ENCODE assay signal across 22 cellular contexts in the genomic region with DNA sequence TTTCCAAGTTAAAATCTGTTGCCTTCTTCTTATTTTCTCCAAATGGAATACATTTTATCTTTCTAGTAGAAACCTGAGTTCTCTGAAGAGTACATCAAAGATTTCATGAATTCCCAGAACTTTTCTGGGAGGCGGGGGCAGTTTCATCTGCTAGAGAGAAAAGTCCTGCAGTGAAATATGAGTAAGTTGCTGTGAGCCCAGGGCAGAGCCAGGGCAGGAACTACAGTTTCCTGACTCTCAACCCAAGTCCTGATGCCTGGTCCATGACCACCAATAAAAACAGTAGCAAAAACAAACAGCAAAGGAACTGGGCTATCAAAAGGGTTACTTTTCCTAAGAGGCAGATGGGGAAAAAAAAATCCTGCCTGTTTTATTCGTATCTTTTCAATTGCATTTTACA.
DNase-seq lines count a peak whose midpoint lies in the region; ATAC-seq and TF ChIP-seq lines count a peak whose summit lies in the region.
"Had no signal": no experiment of that assay in that cellular context is flagged by ENCODE, and none has a peak within 500 bp of the region (broad histone marks: within the 10 kb centered on the region; RNA-seq: fewer than 3 reads in every experiment).

No MANE protein-coding gene starts in this region.

- no peak overlapping the region for H3K18ac ChIP-seq in IMR-90 (ENCODE audit: low read depth, low read length)

- POLR2A ChIA-PET in IMR-90 (lab: Charles Lee; ENCODE audit: unreplicated experiment) = no interaction called here

- no peak overlapping the region for H2AK9ac ChIP-seq in IMR-90 (replicated peaks; ENCODE audit: low read depth, low read length, poor library complexity)

- TF ChIP-seq RAD21 in IMR-90 (IDR thresholded peaks at IDR 0.05; ENCODE audit: low read length) = no peak

- H2BK20ac ChIP-seq in IMR-90 (ENCODE audit: low read depth, low read length) = no peak overlapping the region

- H3K4me1 Mint-ChIP-seq in activated T-helper 1 cell treated with anti-CD3 and anti-CD28 coated beads, Interleukin-12 subunit alpha, Interleukin-12 subunit beta, Interleukin-2, Interleukin-4 antibody, amounts not matched to agents 30 ng/mL and 10 ng/mL and 1 ng/mL, durations not matched to agents 14 hours and 24 hours and 36 hours (ENCODE audit: low read depth) = no peaks in the 10 kb centered on the region
- H3K4me1 Mint-ChIP-seq: activated CD4-positive, alpha-beta T cell treated with anti-CD3 and anti-CD28 coated beads, Interleukin-2, amount 10 ng/mL, durations not matched to agents 24 days and 14 days; activated CD8-positive, alpha-beta memory T cell treated with anti-CD3 and anti-CD28 coated beads, Interleukin-2, amount 10 ng/mL, durations not matched to agents 7 days and 5 days; naive thymus-derived CD4-positive, alpha-beta T cell had no signal

- H3K4ac ChIP-seq in IMR-90 (ENCODE audit: low read depth, low read length) = no peak overlapping the region

- in situ Hi-C loops in IMR-90 (cut with MboI; ENCODE audit: low sequenced_read_pairs) (no loop called here), astrocyte of the spinal cord (cut with HindIII; ENCODE audit: low sequenced_read_pairs) (no loop called here)

- H3K9me3 Mint-ChIP-seq in activated T-helper 1 cell treated with anti-CD3 and anti-CD28 coated beads, Interleukin-12 subunit alpha, Interleukin-12 subunit beta, Interleukin-2, Interleukin-4 antibody, amounts not matched to agents 30 ng/mL and 10 ng/mL and 1 ng/mL, durations not matched to agents 14 hours and 24 hours and 36 hours = no peaks in the 10 kb centered on the region
- H3K9me3 Mint-ChIP-seq: activated CD4-positive, alpha-beta T cell treated with anti-CD3 and anti-CD28 coated beads, Interleukin-2, amount 10 ng/mL, durations not matched to agents 24 days and 14 days had no signal

- no peak overlapping the region for H4K8ac ChIP-seq in IMR-90 (ENCODE audit: low read depth in 2 of 2, low read length in 2 of 2)

- H3K9ac ChIP-seq in BLaER1 = no peak overlapping the region
- no peak overlapping the region for H3K9ac ChIP-seq in IMR-90 (ENCODE audit: low read depth, low read length)
- H3K9ac ChIP-seq in muscle layer of colon (ENCODE audit: low read length) = no peak overlapping the region

- dilution Hi-C loops in IMR-90 (cut with HindIII; ENCODE audit: low sequenced_read_pairs, unreplicated experiment) = no loop called here

- H4K5ac ChIP-seq in IMR-90 (ENCODE audit: low read depth, low read length) = no peak overlapping the region

- H2BK5ac ChIP-seq in IMR-90 (ENCODE audit: low read depth, low read length, poor library complexity, severe bottlenecking) = no peak overlapping the region

- H3K4me1 ChIP-seq in BLaER1 (peaks cover 12% of the 10 kb centered on the region), IMR-90 (ENCODE audit: control insufficient read depth, insufficient read depth, low read length) (0 out of 2 replicates have a peak, but pooled peaks cover 1% of the 10 kb centered on the region), muscle layer of colon (ENCODE audit: insufficient read depth, low read length) (peaks cover 12% of the 10 kb centered on the region)

- no peak overlapping the region for H2AK5ac ChIP-seq in IMR-90 (ENCODE audit: low read depth, low read length)

- no peaks in the 10 kb centered on the region for H3K27me3 Mint-ChIP-seq in activated T-helper 1 cell treated with anti-CD3 and anti-CD28 coated beads, Interleukin-12 subunit alpha, Interleukin-12 subunit beta, Interleukin-2, Interleukin-4 antibody, amounts not matched to agents 30 ng/mL and 10 ng/mL and 1 ng/mL, durations not matched to agents 14 hours and 24 hours and 36 hours (ENCODE audit: insufficient read depth)
- H3K27me3 Mint-ChIP-seq: activated CD4-positive, alpha-beta T cell treated with anti-CD3 and anti-CD28 coated beads, Interleukin-2, amount 10 ng/mL, durations not matched to agents 24 days and 14 days; activated CD8-positive, alpha-beta memory T cell treated with anti-CD3 and anti-CD28 coated beads, Interleukin-2, amount 10 ng/mL, durations not matched to agents 7 days and 5 days; activated naive CD8-positive, alpha-beta T cell; naive thymus-derived CD4-positive, alpha-beta T cell had no signal

- H3K27ac ChIP-seq in BLaER1 = no peak overlapping the region
- no peak overlapping the region for H3K27ac ChIP-seq in IMR-90 (ENCODE audit: insufficient read depth, low read length)
- peak overlapping the region; percentile 12 for H3K27ac ChIP-seq in muscle layer of colon (ENCODE audit: low read depth, low read length)
- H3K27ac ChIP-seq: ovary, transverse colon had no signal

- no peak overlapping the region for H3K14ac ChIP-seq in IMR-90 (replicated peaks; ENCODE audit: low read depth, low read length)

- no peaks in the 10 kb centered on the region for H4K20me1 ChIP-seq in BLaER1
- no peaks in the 10 kb centered on the region for H4K20me1 ChIP-seq in IMR-90 (ENCODE audit: insufficient read depth, low read length)

- H2AFZ ChIP-seq in IMR-90 (replicated peaks; ENCODE audit: low read length, poor library complexity) = no peak overlapping the region

- no peak overlapping the region for H2BK15ac ChIP-seq in IMR-90 (ENCODE audit: low read depth, low read length)

- H3K4me3 ChIP-seq in BLaER1 (no peak overlapping the region), IMR-90 (ENCODE audit: insufficient read depth, low read depth, low read length) (no peak overlapping the region), astrocyte of the spinal cord (ENCODE audit: low read depth, low read length) (no peak overlapping the region), muscle layer of colon (ENCODE audit: low read depth in 1 of 2, low read length in 2 of 2) (no peak overlapping the region)
- H3K4me3 ChIP-seq: K562, ovary, transverse colon had no signal

- no peaks in the 10 kb centered on the region for H3K79me1 ChIP-seq in IMR-90 (ENCODE audit: low read depth in 1 of 2, low read length in 2 of 2)

- BruUV-seq in IMR-90 (replicated peaks; lab: Mats Ljungman, UMichigan) = no TSS peak

- H3K36me3 ChIP-seq in BLaER1 = no peaks in the 10 kb centered on the region
- H3K36me3 ChIP-seq in IMR-90 (ENCODE audit: control insufficient read depth, insufficient read depth, low read length) = no peaks in the 10 kb centered on the region
- no peaks in the 10 kb centered on the region for H3K36me3 ChIP-seq in muscle layer of colon (ENCODE audit: insufficient read depth, low read length)
- H3K36me3 ChIP-seq: ovary, transverse colon had no signal

- no peaks in the 10 kb centered on the region for H3K36me3 Mint-ChIP-seq in activated T-helper 1 cell treated with anti-CD3 and anti-CD28 coated beads, Interleukin-12 subunit alpha, Interleukin-12 subunit beta, Interleukin-2, Interleukin-4 antibody, amounts not matched to agents 30 ng/mL and 10 ng/mL and 1 ng/mL, durations not matched to agents 14 hours and 24 hours and 36 hours (ENCODE audit: low read depth)
- H3K36me3 Mint-ChIP-seq: activated CD8-positive, alpha-beta memory T cell treated with anti-CD3 and anti-CD28 coated beads, Interleukin-2, amount 10 ng/mL, durations not matched to agents 7 days and 5 days; activated naive CD8-positive, alpha-beta T cell; naive thymus-derived CD4-positive, alpha-beta T cell had no signal

- H3K9me3 ChIP-seq in BLaER1 (no peaks in the 10 kb centered on the region), IMR-90 (ENCODE audit: control insufficient read depth, insufficient read depth, low read length) (no peaks in the 10 kb centered on the region), muscle layer of colon (ENCODE audit: low read length) (no peaks in the 10 kb centered on the region)
- H3K9me3 ChIP-seq: ovary, transverse colon had no signal

- H3K27me3 ChIP-seq in BLaER1 (no peaks in the 10 kb centered on the region), IMR-90 (ENCODE audit: control insufficient read depth, insufficient read depth, low read length) (no peaks in the 10 kb centered on the region), muscle layer of colon (ENCODE audit: control insufficient read depth in 1 of 2, insufficient read depth in 2 of 2, low read length in 2 of 2) (no peaks in the 10 kb centered on the region)
- H3K27me3 ChIP-seq: ovary, transverse colon had no signal

- CTCF ChIA-PET in IMR-90 (lab: Yijun Ruan, JAX) = no interaction called here

- no peak overlapping the region for H3K27ac Mint-ChIP-seq in activated T-helper 1 cell treated with anti-CD3 and anti-CD28 coated beads, Interleukin-12 subunit alpha, Interleukin-12 subunit beta, Interleukin-2, Interleukin-4 antibody, amounts not matched to agents 30 ng/mL and 10 ng/mL and 1 ng/mL, durations not matched to agents 14 hours and 24 hours and 36 hours
- H3K27ac Mint-ChIP-seq: activated CD4-positive, alpha-beta T cell treated with anti-CD3 and anti-CD28 coated beads, Interleukin-2, amount 10 ng/mL, durations not matched to agents 24 days and 14 days; activated CD8-positive, alpha-beta memory T cell treated with anti-CD3 and anti-CD28 coated beads, Interleukin-2, amount 10 ng/mL, durations not matched to agents 7 days and 5 days; activated naive CD8-positive, alpha-beta T cell; naive thymus-derived CD4-positive, alpha-beta T cell had no signal

- H3K56ac ChIP-seq in IMR-90 (ENCODE audit: extremely low read depth, insufficient read depth, low read length) = no peak overlapping the region

- H3K23ac ChIP-seq in IMR-90 (ENCODE audit: low read depth, low read length) = no peak overlapping the region

- H4K91ac ChIP-seq in IMR-90 (ENCODE audit: insufficient read depth, low read depth, low read length) = no peak overlapping the region

- TF ChIP-seq POLR2A in IMR-90 (IDR thresholded peaks at IDR 0.05; ENCODE audit: low read depth, low read length) = no peak

- no peak overlapping the region for H3K4me3 Mint-ChIP-seq in activated T-helper 1 cell treated with anti-CD3 and anti-CD28 coated beads, Interleukin-12 subunit alpha, Interleukin-12 subunit beta, Interleukin-2, Interleukin-4 antibody, amounts not matched to agents 30 ng/mL and 10 ng/mL and 1 ng/mL, durations not matched to agents 14 hours and 24 hours and 36 hours
- H3K4me3 Mint-ChIP-seq: activated CD4-positive, alpha-beta T cell treated with anti-CD3 and anti-CD28 coated beads, Interleukin-2, amount 10 ng/mL, durations not matched to agents 24 days and 14 days; activated CD8-positive, alpha-beta memory T cell treated with anti-CD3 and anti-CD28 coated beads, Interleukin-2, amount 10 ng/mL, durations not matched to agents 7 days and 5 days; activated naive CD8-positive, alpha-beta T cell; naive thymus-derived CD4-positive, alpha-beta T cell had no signal

- H2BK120ac ChIP-seq in IMR-90 (ENCODE audit: low read depth, low read length) = no peak overlapping the region

- WGBS in IMR-90 (ENCODE audit: extremely low coverage in 2 of 2, insufficient read length in 1 of 2), 2 experiments = no CpG with 5 or more reads among the region's 2 CpGs

- H3K9me1 ChIP-seq in IMR-90 (ENCODE audit: insufficient read depth, low read length) = no peaks in the 10 kb centered on the region

- intact Hi-C loops in IMR-90 (cut with micrococcal nuclease) = no loop called here
- intact Hi-C loops in activated T-helper 1 cell treated with anti-CD3 and anti-CD28 coated beads, Interleukin-12 subunit alpha, Interleukin-12 subunit beta, Interleukin-2, Interleukin-4 antibody, amounts not matched to agents 30 ng/mL and 10 ng/mL and 1 ng/mL, durations not matched to agents 14 hours and 24 hours and 36 hours (cut with micrococcal nuclease) = no loop called here

- 0 out of 2 replicates have a peak, but pooled peaks have one; percentile 35 for ATAC-seq in IMR-90 (ENCODE audit: low read depth)
- ATAC-seq in activated CD4-positive, CD25-positive, alpha-beta regulatory T cell treated with anti-CD3 and anti-CD28 coated beads, Interleukin-2, amount 50 U/mL, for 24 hours = no peak
- no peak for ATAC-seq in GM21515 (IDR thresholded peaks at IDR 0.05; ENCODE audit: unreplicated experiment)
- ATAC-seq: activated CD8-positive, alpha-beta memory T cell treated with anti-CD3 and anti-CD28 coated beads, Interleukin-2, amount 10 ng/mL, durations not matched to agents 7 days and 5 days; K562; naive thymus-derived CD4-positive, alpha-beta T cell; right cardiac atrium had no signal

- DNase-seq in IMR-90 (peak; percentile 17), astrocyte of the spinal cord (ENCODE audit: low read depth, low spot score) (peak; percentile 26), T-helper 2 cell (no peak)
- DNase-seq in activated T-helper 1 cell treated with anti-CD3 and anti-CD28 coated beads, Interleukin-12 subunit alpha, Interleukin-12 subunit beta, Interleukin-2, Interleukin-4 antibody, amounts not matched to agents 30 ng/mL and 10 ng/mL and 1 ng/mL, durations not matched to agents 14 hours and 24 hours and 36 hours (ENCODE audit: low spot score) = no peak
- DNase-seq: activated CD4-positive, alpha-beta T cell treated with anti-CD3 and anti-CD28 coated beads, Interleukin-2, amount 10 ng/mL, durations not matched to agents 24 days and 14 days; activated CD8-positive, alpha-beta memory T cell treated with anti-CD3 and anti-CD28 coated beads, Interleukin-2, amount 10 ng/mL, durations not matched to agents 7 days and 5 days; C1 segment of cervical spinal cord; H7; mesenchymal stem cell; naive thymus-derived CD4-positive, alpha-beta T cell; NCI-H748 treated with DMSO at 0.1 percent for 48 hours; ovary; right cardiac atrium; SIG-M5; stimulated activated CD4-positive, alpha-beta T cell treated with anti-CD3 and anti-CD28 coated beads, Interleukin-15, amount 100 ng/mL, for 24 hours had no signal

- H3K4me2 ChIP-seq in BLaER1 = peak overlapping the region; percentile 48; the same call in 1 of the 2 replicates
- no peak overlapping the region for H3K4me2 ChIP-seq in IMR-90 (ENCODE audit: low read depth, low read length)

- TF ChIP-seq CTCF in IMR-90 (conservative IDR thresholded peaks at IDR 0.05; ENCODE audit: low read depth, low read length) = no peak
- no peak for TF ChIP-seq CTCF in astrocyte of the spinal cord (IDR thresholded peaks at IDR 0.05; ENCODE audit: low read depth, low read length)

Comparison
In these comparisons a context has a peak if more than half of its experiments do, and no peak if none do; other contexts are left out.
1. DNase-seq: peak in IMR-90 (single experiment) and astrocyte of the spinal cord (single experiment); none in T-helper 2 cell (0 of 5) and activated T-helper 1 cell treated with anti-CD3 and anti-CD28 coated beads, Interleukin-12 subunit alpha, Interleukin-12 subunit beta, Interleukin-2, Interleukin-4 antibody, amounts not matched to agents 30 ng/mL and 10 ng/mL and 1 ng/mL, durations not matched to agents 14 hours and 24 hours and 36 hours (single experiment).